8 cellular contexts compared by ENCODE assay signal in the genomic region with DNA sequence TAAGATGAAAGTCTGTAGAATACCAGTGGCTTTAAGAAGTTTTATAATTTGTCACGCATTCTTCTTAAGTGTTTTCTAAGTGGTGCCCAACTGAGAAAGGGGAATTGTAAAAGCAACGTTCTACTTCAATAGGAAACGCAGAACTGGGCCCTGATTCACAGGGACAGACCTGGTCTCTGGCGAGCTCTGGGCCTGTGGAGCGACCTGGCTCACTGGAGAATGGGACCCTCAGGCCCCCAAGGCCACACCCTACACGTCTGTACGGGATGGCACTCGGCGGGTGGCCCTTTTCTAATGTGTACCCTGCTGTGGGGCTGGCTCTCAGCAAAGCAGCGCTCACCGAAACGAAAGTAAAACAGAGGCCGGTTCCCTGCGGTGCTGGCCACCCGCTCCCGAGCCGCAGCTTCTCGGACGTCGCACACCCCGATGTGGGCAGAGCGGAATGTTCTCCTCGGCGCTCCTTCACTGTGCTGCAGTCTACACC.
DNase-seq lines count a peak whose midpoint lies in the region; ATAC-seq and TF ChIP-seq lines count a peak whose summit lies in the region.

No MANE protein-coding gene starts in this region.

- H3K9ac ChIP-seq in OCI-LY1 (ENCODE audit: low read length) = peak overlapping the region; percentile 33; the same call in 1 of the 2 replicates

- H3K36me3 ChIP-seq in OCI-LY1 (ENCODE audit: insufficient read depth, low read length) = peaks cover 94% of the 10 kb centered on the region
- H3K36me3 ChIP-seq in body of pancreas (replicated peaks in 1 of 2; ENCODE audit: insufficient read depth in 1 of 2, low read depth in 2 of 2) = no peaks in the 10 kb centered on the region
- H3K36me3 ChIP-seq in thoracic aorta = no peaks in the 10 kb centered on the region

- no peaks in the 10 kb centered on the region for H3K9me3 ChIP-seq in OCI-LY1 (ENCODE audit: low read length)
- H3K9me3 ChIP-seq in body of pancreas = no peaks in the 10 kb centered on the region
- H3K9me3 ChIP-seq in thoracic aorta = no peaks in the 10 kb centered on the region

- no peaks in the 10 kb centered on the region for H4K20me1 ChIP-seq in OCI-LY1 (ENCODE audit: insufficient read depth, low read length)

- H3F3A ChIP-seq in OCI-LY1 (ENCODE audit: insufficient read depth, low read length) = no peaks in the 10 kb centered on the region

- TF ChIP-seq CTCF in OCI-LY1 (IDR thresholded peaks at IDR 0.05; ENCODE audit: low read length) (no peak), body of pancreas (IDR thresholded peaks at IDR 0.05) (no peak), thoracic aorta (IDR thresholded peaks at IDR 0.05) (no peak)

- intact Hi-C loops in body of pancreas (cut with DNase I) = no loop called here

- H3K4me1 ChIP-seq in OCI-LY1 (ENCODE audit: insufficient read depth, low read length, severe bottlenecking) (peaks cover 35% of the 10 kb centered on the region), body of pancreas (peaks cover 17% of the 10 kb centered on the region), thoracic aorta (ENCODE audit: control insufficient read depth in 1 of 2, low read depth in 2 of 2) (no peaks in the 10 kb centered on the region)

- no peak overlapping the region for H2AFZ ChIP-seq in OCI-LY1 (ENCODE audit: low read length)

- H3K27ac ChIP-seq in OCI-LY1 (ENCODE audit: low read depth, low read length, poor library complexity, severe bottlenecking) (peak overlapping the region; percentile 62), body of pancreas (peak overlapping the region in 3 of 4 donors; percentile 33 to 63 (median 39)), layer of hippocampus (ENCODE audit: low read depth, low read length) (peak overlapping the region; percentile 66), thoracic aorta (peak overlapping the region; percentile 56 to 69)

- ATAC-seq in GM21360 (IDR thresholded peaks at IDR 0.05; ENCODE audit: unreplicated experiment) (peak; percentile 64), body of pancreas (peak; percentile 65), thoracic aorta (ENCODE audit: insufficient number of reproducible peaks, low FRiP score, low read depth) (no peak)

- 59 to 74% methylated on average over 24 of the region's 24 CpGs for WGBS in body of pancreas, 2 donors

- peak overlapping the region; percentile 52 for H3K4me2 ChIP-seq in OCI-LY1 (ENCODE audit: low read length)

- peak overlapping the region; percentile 48 for H3K4me3 ChIP-seq in OCI-LY1 (ENCODE audit: low read depth, low read length, poor library complexity, severe bottlenecking)
- H3K4me3 ChIP-seq in body of pancreas = no peak overlapping the region
- H3K4me3 ChIP-seq in thoracic aorta = peak overlapping the region; percentile 70

- no peaks in the 10 kb centered on the region for H3K9me2 ChIP-seq in OCI-LY1 (ENCODE audit: low read depth, low read length)

- no peak for TF ChIP-seq POLR2A in body of pancreas (IDR thresholded peaks at IDR 0.05)

- peaks cover 12% of the 10 kb centered on the region; the same call in 1 of the 2 replicates for H3K79me2 ChIP-seq in OCI-LY1 (ENCODE audit: insufficient read depth, low read length)

- H3K27me3 ChIP-seq in OCI-LY1 (ENCODE audit: insufficient read depth, low read length) (no peaks in the 10 kb centered on the region), body of pancreas (no peaks in the 10 kb centered on the region), layer of hippocampus (ENCODE audit: control insufficient read depth, insufficient read depth, low read length) (no peaks in the 10 kb centered on the region), thoracic aorta (replicated peaks; ENCODE audit: insufficient read depth) (no peaks in the 10 kb centered on the region)

- DNase-seq in A172 (ENCODE audit: low spot score) = peak; percentile 56
- peak in 2 of 4 donors; percentile 34 to 48 for DNase-seq in body of pancreas
- no peak for DNase-seq in thoracic aorta (ENCODE audit: low spot score)
- no peak for DNase-seq in NCI-H2171 (lab: John Stamatoyannopoulos, UW)
- DNase-seq in NCI-H510A (lab: John Stamatoyannopoulos, UW) = no peak

Comparison
In these comparisons a context has a peak if more than half of its experiments do, and no peak if none do; other contexts are left out.
1. H3K4me3 ChIP-seq: peak in OCI-LY1 (single experiment) and thoracic aorta (single experiment); none in body of pancreas (0 of 2).
2. Peak in every context shown above with its lines, with median percentiles within 50 percentile points of each other: H3K27ac ChIP-seq.